In the genomic region with DNA sequence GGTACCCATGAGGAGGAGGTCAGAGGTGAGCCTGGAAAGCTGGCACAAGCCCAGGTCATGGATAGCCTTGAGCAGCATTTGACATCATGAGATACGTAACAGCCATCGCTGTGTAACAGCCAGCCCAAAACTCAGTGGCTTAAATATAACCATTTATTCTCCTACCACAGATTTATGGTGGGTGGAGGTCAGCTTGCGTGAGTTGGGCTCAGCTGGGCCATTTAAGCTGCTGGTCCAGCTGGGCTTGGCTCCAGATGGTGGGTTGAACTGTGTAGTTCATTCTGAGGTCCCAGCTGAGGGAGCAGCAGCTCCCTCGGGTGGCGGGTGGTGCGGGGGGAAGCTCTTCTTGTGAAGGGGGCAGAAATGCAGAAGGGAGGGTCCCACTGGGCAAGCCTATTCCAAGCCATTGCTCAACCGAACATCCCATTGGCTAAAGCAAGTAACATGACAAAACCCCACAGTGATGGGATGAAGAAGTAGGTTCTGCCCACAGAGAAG, we compare ENCODE assay signal across 20 cellular contexts.
"Had no signal": no experiment of that assay in that cellular context is flagged by ENCODE, and none has a peak within 500 bp of the region (broad histone marks: within the 10 kb centered on the region; RNA-seq: fewer than 3 reads in every experiment).

No MANE protein-coding gene starts in this region.

- H3K4me3 ChIP-seq: adrenal gland, ascending aorta, hepatocyte, left lung, lung, testis, upper lobe of left lung had no signal

- H3K4me2 ChIP-seq: hepatocyte had no signal

- H2AFZ ChIP-seq: hepatocyte had no signal

- H3K36me3 ChIP-seq: adrenal gland, ascending aorta, left lung, upper lobe of left lung had no signal

- ATAC-seq: activated naive CD4-positive, alpha-beta T cell treated with anti-CD3 and anti-CD28 coated beads, Interleukin-2, amount 50 U/mL, for 72 hours had no signal

- H3K27ac ChIP-seq: adrenal gland, ascending aorta, hepatocyte, left lung, testis, upper lobe of left lung had no signal

- H3K4me1 ChIP-seq: adrenal gland, ascending aorta, left lung, testis, upper lobe of left lung had no signal

- H3K79me2 ChIP-seq: hepatocyte had no signal

- FAIRE-seq: small intestine, TTC549 had no signal

- H3K9me3 ChIP-seq: adrenal gland, ascending aorta, left lung, testis, upper lobe of left lung had no signal

- H3K27me3 ChIP-seq: ascending aorta, testis, upper lobe of left lung had no signal

- DNase-seq: activated T-cell treated with anti-CD3 and anti-CD28 coated beads, Interleukin-2, amount 50 U/mL, for 1 hour; central memory CD4-positive, alpha-beta T cell; dermis blood vessel endothelial cell; effector CD8-positive, alpha-beta T cell; foreskin melanocyte; immature natural killer cell; left lung; naive B cell; occipital lobe; small intestine; stimulated activated CD8-positive, alpha-beta memory T cell treated with anti-CD3 and anti-CD28 coated beads, Interleukin-4, amount 100 ng/mL, for 48 hours; stimulated activated naive CD4-positive, alpha-beta T cell; testis had no signal
